29 cellular contexts compared by ENCODE assay signal in the genomic region with DNA sequence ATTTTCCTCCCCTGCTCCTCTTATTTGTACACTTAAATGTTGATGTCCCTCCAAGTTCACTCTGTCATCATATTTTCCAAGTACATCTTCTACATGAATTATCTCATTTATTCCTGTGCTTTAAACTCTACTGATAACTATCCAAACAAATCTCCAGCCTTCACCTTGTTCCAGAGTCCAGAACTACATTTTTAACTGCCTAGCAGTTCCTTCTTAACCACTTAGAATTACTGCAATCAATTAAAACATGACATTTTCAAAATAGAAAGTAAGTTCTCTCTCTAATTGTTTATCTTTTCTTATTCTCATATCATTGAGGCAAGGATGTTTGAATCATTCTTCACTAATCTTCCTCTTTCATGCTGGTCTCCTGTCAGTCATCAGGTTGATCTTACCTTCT.
"Had no signal": no experiment of that assay in that cellular context is flagged by ENCODE, and none has a peak within 500 bp of the region (broad histone marks: within the 10 kb centered on the region; RNA-seq: fewer than 3 reads in every experiment).

No MANE protein-coding gene starts in this region.

- H3K36me3 ChIP-seq: stomach, suprapubic skin, thoracic aorta, thyroid gland, tibial artery, tibial nerve, transverse colon, upper lobe of left lung, upper lobe of right lung, uterus, vagina had no signal

- H3K4me1 Mint-ChIP-seq: stimulated activated effector memory CD8-positive, alpha-beta T cell treated with anti-CD3 and anti-CD28 coated beads, Interleukin-12 subunit alpha, Interleukin-12 subunit beta, amount 100 ng/mL, for 72 hours; stimulated activated memory B cell treated with anti-CD40 and anti-IgM and Interleukin-4, amounts not matched to agents 10 μg/mL and 1 μg/mL and 100 μg/mL, for 72 hours; stimulated activated naive B cell treated with anti-CD40 and anti-IgM and Interleukin-4, amounts not matched to agents 10 μg/mL and 1 μg/mL and 100 μg/mL, for 72 hours; stimulated activated naive CD8-positive, alpha-beta T cell treated with anti-CD3 and anti-CD28 coated beads, Interleukin-15, amount 100 ng/mL, for 72 hours had no signal

- H3K27ac ChIP-seq: stomach, suprapubic skin, testis, thoracic aorta, thyroid gland, tibial artery, tibial nerve, transverse colon, upper lobe of left lung, upper lobe of right lung, uterus, vagina had no signal

- H3K4me1 ChIP-seq: stomach, suprapubic skin, testis, thyroid gland, tibial artery, transverse colon, upper lobe of left lung, upper lobe of right lung, uterus had no signal

- H3K9me3 ChIP-seq: stomach, suprapubic skin, testis, thoracic aorta, thyroid gland, tibial artery, tibial nerve, transverse colon, upper lobe of left lung, upper lobe of right lung, uterus, vagina had no signal

- H3K27ac Mint-ChIP-seq: stimulated activated effector memory CD8-positive, alpha-beta T cell treated with anti-CD3 and anti-CD28 coated beads, Interleukin-12 subunit alpha, Interleukin-12 subunit beta, amount 100 ng/mL, for 72 hours; stimulated activated memory B cell treated with anti-CD40 and anti-IgM and Interleukin-4, amounts not matched to agents 10 μg/mL and 1 μg/mL and 100 μg/mL, for 72 hours; stimulated activated naive B cell treated with anti-CD40 and anti-IgM and Interleukin-4, amounts not matched to agents 10 μg/mL and 1 μg/mL and 100 μg/mL, for 72 hours; stimulated activated naive CD8-positive, alpha-beta T cell treated with anti-CD3 and anti-CD28 coated beads, Interleukin-15, amount 100 ng/mL, for 72 hours; stimulated activated naive CD8-positive, alpha-beta T cell treated with anti-CD3 and anti-CD28 coated beads, Interleukin-15, Interleukin-2, amounts not matched to agents 100 ng/mL and 50 ng/mL, for 24 hours; type B pancreatic cell had no signal

- H3K9me3 Mint-ChIP-seq: stimulated activated effector memory CD8-positive, alpha-beta T cell treated with anti-CD3 and anti-CD28 coated beads, Interleukin-12 subunit alpha, Interleukin-12 subunit beta, amount 100 ng/mL, for 72 hours; stimulated activated memory B cell treated with anti-CD40 and anti-IgM and Interleukin-4, amounts not matched to agents 10 μg/mL and 1 μg/mL and 100 μg/mL, for 72 hours; stimulated activated naive CD8-positive, alpha-beta T cell treated with anti-CD3 and anti-CD28 coated beads, Interleukin-15, amount 100 ng/mL, for 72 hours had no signal

- H3K36me3 Mint-ChIP-seq: stimulated activated effector memory CD8-positive, alpha-beta T cell treated with anti-CD3 and anti-CD28 coated beads, Interleukin-12 subunit alpha, Interleukin-12 subunit beta, amount 100 ng/mL, for 72 hours; stimulated activated memory B cell treated with anti-CD40 and anti-IgM and Interleukin-4, amounts not matched to agents 10 μg/mL and 1 μg/mL and 100 μg/mL, for 72 hours; stimulated activated naive B cell treated with anti-CD40 and anti-IgM and Interleukin-4, amounts not matched to agents 10 μg/mL and 1 μg/mL and 100 μg/mL, for 72 hours had no signal

- H3K27me3 Mint-ChIP-seq: stimulated activated memory B cell treated with anti-CD40 and anti-IgM and Interleukin-4, amounts not matched to agents 10 μg/mL and 1 μg/mL and 100 μg/mL, for 72 hours; stimulated activated naive B cell treated with anti-CD40 and anti-IgM and Interleukin-4, amounts not matched to agents 10 μg/mL and 1 μg/mL and 100 μg/mL, for 72 hours; stimulated activated naive CD8-positive, alpha-beta T cell treated with anti-CD3 and anti-CD28 coated beads, Interleukin-15, amount 100 ng/mL, for 72 hours; stimulated activated naive CD8-positive, alpha-beta T cell treated with anti-CD3 and anti-CD28 coated beads, Interleukin-15, Interleukin-2, amounts not matched to agents 100 ng/mL and 50 ng/mL, for 24 hours; type B pancreatic cell had no signal

- FAIRE-seq: urothelium cell line had no signal

- H3K4me3 Mint-ChIP-seq: stimulated activated effector memory CD8-positive, alpha-beta T cell treated with anti-CD3 and anti-CD28 coated beads, Interleukin-12 subunit alpha, Interleukin-12 subunit beta, amount 100 ng/mL, for 72 hours; stimulated activated memory B cell treated with anti-CD40 and anti-IgM and Interleukin-4, amounts not matched to agents 10 μg/mL and 1 μg/mL and 100 μg/mL, for 72 hours; stimulated activated naive B cell treated with anti-CD40 and anti-IgM and Interleukin-4, amounts not matched to agents 10 μg/mL and 1 μg/mL and 100 μg/mL, for 72 hours; stimulated activated naive CD8-positive, alpha-beta T cell treated with anti-CD3 and anti-CD28 coated beads, Interleukin-15, amount 100 ng/mL, for 72 hours; stimulated activated naive CD8-positive, alpha-beta T cell treated with anti-CD3 and anti-CD28 coated beads, Interleukin-15, Interleukin-2, amounts not matched to agents 100 ng/mL and 50 ng/mL, for 24 hours; type B pancreatic cell had no signal

- H3K4me3 ChIP-seq: stomach, suprapubic skin, testis, thoracic aorta, thyroid gland, tibial artery, tibial nerve, transverse colon, upper lobe of left lung, upper lobe of right lung, uterus, vagina had no signal

- H3K27me3 ChIP-seq: stomach, suprapubic skin, testis, thyroid gland, tibial artery, tibial nerve, transverse colon, upper lobe of left lung, upper lobe of right lung, uterus, vagina had no signal

- DNase-seq: stimulated activated CD4-positive, alpha-beta T cell treated with anti-CD3 and anti-CD28 coated beads, Interleukin-2, amount 100 ng/mL, for 48 hours; stimulated activated CD4-positive, alpha-beta T cell treated with anti-CD3 and anti-CD28 coated beads, Interleukin-4, amount 100 ng/mL, for 1 hour; stimulated activated CD4-positive, alpha-beta T cell treated with anti-CD3 and anti-CD28 coated beads, Interleukin-4, amount 100 ng/mL, for 24 hours; stimulated activated CD4-positive, alpha-beta T cell treated with anti-CD3 and anti-CD28 coated beads, Interleukin-4, amount 100 ng/mL, for 4 hours; stimulated activated CD8-positive, alpha-beta memory T cell treated with anti-CD3 and anti-CD28 coated beads, Interleukin-4, amount 100 ng/mL, for 48 hours; stimulated activated naive B cell treated with anti-CD40 and anti-IgM and Interleukin-4, amounts not matched to agents 10 μg/mL and 1 μg/mL and 100 μg/mL, for 72 hours; stimulated activated naive CD4-positive, alpha-beta T cell; stimulated activated naive CD4-positive, alpha-beta T cell treated with Interleukin-2 at 50 U/mL for 16 hours; stimulated activated naive CD8-positive, alpha-beta T cell treated with anti-CD3 and anti-CD28 coated beads, Interleukin-15, amount 100 ng/mL, for 72 hours; stimulated activated naive CD8-positive, alpha-beta T cell treated with anti-CD3 and anti-CD28 coated beads, Interleukin-15, Interleukin-2, amounts not matched to agents 100 U/mL and 50 U/mL, for 24 hours; stomach; substantia nigra; testis; thyroid gland; tibial artery; transverse colon; trophoblast cell; upper lobe of left lung; upper lobe of right lung; uterus had no signal
